In genomic region chr4:185587444-185588161, GRCh38 we compare ENCODE assay signal across 8 cellular contexts. TPM values are rescaled to one million over a fixed set of nuclear protein-coding genes. Genes with fewer than 3 reads are reported as not detected.
DNase-seq lines count a peak whose midpoint lies in the region; ATAC-seq and TF ChIP-seq lines count a peak whose summit lies in the region.

No MANE protein-coding gene starts in this region.

- H3K4me3 ChIP-seq in breast epithelium = peak overlapping the region in 2 of 3 donors; percentile 13 to 20

- peak; percentile 98 for ATAC-seq in HG03460 (IDR thresholded peaks at IDR 0.05; ENCODE audit: unreplicated experiment)

- no peak overlapping the region for H3K27ac Mint-ChIP-seq in MCF 10A (ENCODE audit: low read depth, unreplicated experiment)
- peak overlapping the region in 2 of 6 donors; percentile 69 to 77 for H3K27ac Mint-ChIP-seq in immature natural killer cell

- POLR2A ChIA-PET in MCF 10A (lab: Yijun Ruan, JAX) = no interaction called here

- peaks cover 13% of the 10 kb centered on the region for H3K36me3 Mint-ChIP-seq in MCF 10A (ENCODE audit: insufficient read depth, unreplicated experiment)
- H3K36me3 Mint-ChIP-seq in immature natural killer cell = peaks cover 0 to 5% (median 3%) of the 10 kb centered on the region in 3 donors

- peaks cover 8% of the 10 kb centered on the region for H3K4me1 Mint-ChIP-seq in MCF 10A (ENCODE audit: insufficient read depth, unreplicated experiment)
- peaks cover 12% of the 10 kb centered on the region in 2 donors for H3K4me1 Mint-ChIP-seq in immature natural killer cell

- TF ChIP-seq POLR2A in breast epithelium (IDR thresholded peaks at IDR 0.05) = no peak

- H3K4me3 Mint-ChIP-seq in MCF 10A (ENCODE audit: unreplicated experiment) = no peak overlapping the region
- H3K4me3 Mint-ChIP-seq in immature natural killer cell = peak overlapping the region in 4 of 5 donors; percentile 22 to 63 (median 43)

- H3K36me3 ChIP-seq in breast epithelium = no peaks in the 10 kb centered on the region

- peak in 1 of 2 donors; percentile 83 for DNase-seq in breast epithelium (ENCODE audit: low spot score in 2 of 2)
- DNase-seq in MCF 10A (ENCODE audit: unreplicated experiment) = no peak
- peak; percentile 74 for DNase-seq in activated T-cell treated with anti-CD3 and anti-CD28 coated beads for 48 hours (ENCODE audit: low read depth)
- DNase-seq in immature natural killer cell = peak; percentile 33 to 36 (median 35)
- peak; percentile 43 for DNase-seq in stimulated activated CD8-positive, alpha-beta memory T cell treated with anti-CD3 and anti-CD28 coated beads, Interleukin-7, amount 100 ng/mL, for 24 hours (ENCODE audit: low read depth)
- DNase-seq in cortex of kidney (lab: John Stamatoyannopoulos, UW) = no peak
- DNase-seq in NCI-H146 (lab: John Stamatoyannopoulos, UW) = no peak

- H3K9me3 Mint-ChIP-seq in MCF 10A (ENCODE audit: unreplicated experiment) (no peaks in the 10 kb centered on the region), immature natural killer cell (no peaks in the 10 kb centered on the region)

- intact Hi-C loops in breast epithelium (cut with DNase I; ENCODE audit: low total_unique reads) (no loop called here), MCF 10A (cut with micrococcal nuclease) (no loop called here)

- CTCF ChIA-PET in MCF 10A (lab: Yijun Ruan, JAX) = interaction anchor here (0.6 to 2.6 kb wide), 4 partner anchors 9 to 901 kb away, joined by 3 to 6 read pairs (median 3); partner anchors contain the start of gene CCDC110

- no TSS peak for BruUV-seq in MCF 10A (replicated peaks; lab: Mats Ljungman, UMichigan)

- no peaks in the 10 kb centered on the region for H3K27me3 Mint-ChIP-seq in MCF 10A (ENCODE audit: insufficient read depth, unreplicated experiment)
- H3K27me3 Mint-ChIP-seq in immature natural killer cell (ENCODE audit: low read depth in 3 of 3) = peaks cover 2 to 33% (median 8%) of the 10 kb centered on the region in 3 donors

- H3K27me3 ChIP-seq in breast epithelium = no peaks in the 10 kb centered on the region

- peak overlapping the region; percentile 14 to 54 for H3K27ac ChIP-seq in breast epithelium

- peaks cover 0 to 7% of the 10 kb centered on the region in 2 donors for H3K4me1 ChIP-seq in breast epithelium

- TF ChIP-seq CTCF in breast epithelium (IDR thresholded peaks at IDR 0.05) = no peak
- no peak for TF ChIP-seq CTCF in MCF 10A (IDR thresholded peaks at IDR 0.05; ENCODE audit: unreplicated experiment)

- H3K9me3 ChIP-seq in breast epithelium = no peaks in the 10 kb centered on the region

RNA-seq across cellular contexts. Expression of gene PDLIM3, which starts 52.3 kb away (rescaled TPM):
- 100 to 1,000 TPM in 2 of 3 donors, 10 to 100 TPM in 1; 25.3 to 181 (median 175) TPM for total RNA-seq in breast epithelium
- total RNA-seq in MCF 10A (2022) = 0.22 and 0.30 TPM in 2 replicates
- polyA plus RNA-seq in immature natural killer cell = not detected

Comparison
In these comparisons a context has a peak if more than half of its experiments do, and no peak if none do; other contexts are left out.
1. RNA of gene PDLIM3, which starts 52.3 kb away (total RNA-seq): 25.3 to 181 TPM in breast epithelium; 0.22 to 0.30 TPM in MCF 10A; every median in the first group is over 10 times any median in the second.
2. DNase-seq: peak in activated T-cell treated with anti-CD3 and anti-CD28 coated beads for 48 hours (single experiment), immature natural killer cell (3 of 3) and stimulated activated CD8-positive, alpha-beta memory T cell treated with anti-CD3 and anti-CD28 coated beads, Interleukin-7, amount 100 ng/mL, for 24 hours (single experiment); none in MCF 10A (single experiment), cortex of kidney (single experiment) and NCI-H146 (single experiment).